ENCODE assay signal across 8 cellular contexts in the genomic region with DNA sequence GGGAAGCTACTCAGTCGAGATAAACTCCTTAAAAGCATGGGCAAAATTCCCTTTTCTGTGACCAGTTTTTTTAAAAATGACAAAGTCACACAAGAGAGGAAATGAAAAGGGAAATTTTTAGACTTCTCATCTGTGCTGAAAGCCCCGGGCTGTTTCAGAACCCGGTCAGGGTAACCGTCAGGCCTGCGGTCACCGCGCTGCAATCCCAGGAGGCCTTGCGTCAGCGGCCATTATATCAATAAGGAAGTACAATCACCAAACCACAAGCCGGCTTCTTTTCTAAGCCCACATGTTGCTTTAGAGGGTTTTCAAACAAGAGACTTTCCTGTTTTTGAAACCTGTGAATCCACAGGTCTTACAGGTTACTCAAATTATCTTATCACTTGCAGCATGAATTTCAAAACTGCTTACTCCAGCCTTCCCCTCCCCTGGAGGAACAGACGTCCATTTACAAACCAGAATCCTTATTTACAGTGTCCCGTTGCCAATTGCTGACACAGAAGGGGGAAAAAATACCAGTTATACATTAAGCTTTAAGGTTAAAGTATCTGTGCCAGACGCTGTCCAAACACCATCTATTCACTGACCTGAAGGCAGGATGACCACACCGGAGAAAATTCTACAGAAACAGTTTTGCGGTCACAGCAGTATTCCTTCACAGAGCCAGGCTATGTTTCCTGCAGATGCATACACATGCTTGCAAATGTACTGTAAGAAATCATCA.
DNase-seq lines count a peak whose midpoint lies in the region; ATAC-seq and TF ChIP-seq lines count a peak whose summit lies in the region.

No MANE protein-coding gene starts in this region.

- H3K36me3 ChIP-seq in colonic mucosa (no peaks in the 10 kb centered on the region), mucosa of descending colon (ENCODE audit: low read depth) (no peaks in the 10 kb centered on the region)

- ATAC-seq in GM21723 (IDR thresholded peaks at IDR 0.05; ENCODE audit: unreplicated experiment) (peak; percentile 85), mucosa of descending colon (peak; percentile 38)
- peak; percentile 81 for ATAC-seq in activated CD4-positive, alpha-beta T cell treated with anti-CD3 and anti-CD28 coated beads for 36 hours

- H3K27me3 Mint-ChIP-seq in activated CD4-positive, alpha-beta T cell treated with anti-CD3 and anti-CD28 coated beads for 36 hours, result no peaks in the 10 kb centered on the region

- no peaks in the 10 kb centered on the region for H3K27me3 ChIP-seq in colonic mucosa

- H3K27ac ChIP-seq in colonic mucosa, result peak overlapping the region; percentile 98
- no peak overlapping the region for H3K27ac ChIP-seq in RWPE1

- peak overlapping the region; percentile 48 to 100 for H3K9ac ChIP-seq in colonic mucosa (ENCODE audit: low read depth in 2 of 2, low read length in 2 of 2)

- H3K4me1 Mint-ChIP-seq in activated CD4-positive, alpha-beta T cell treated with anti-CD3 and anti-CD28 coated beads for 36 hours, result peaks cover 76% of the 10 kb centered on the region

- H3K9me3 ChIP-seq in colonic mucosa, result no peaks in the 10 kb centered on the region
- H3K9me3 ChIP-seq in mucosa of descending colon, result no peaks in the 10 kb centered on the region

- H3K4me3 ChIP-seq in colonic mucosa, result no peak overlapping the region
- H3K4me3 ChIP-seq in mucosa of descending colon, result no peak overlapping the region

- peaks cover 36% of the 10 kb centered on the region for H3K4me1 ChIP-seq in colonic mucosa
- H3K4me1 ChIP-seq in mucosa of descending colon (ENCODE audit: low read depth), result peaks cover 67% of the 10 kb centered on the region

- H3K4me3 Mint-ChIP-seq in activated CD4-positive, alpha-beta T cell treated with anti-CD3 and anti-CD28 coated beads for 36 hours, result peak overlapping the region; percentile 45

- DNase-seq in DMS53 treated with DMSO at 0.1 percent for 48 hours (lab: John Stamatoyannopoulos, UW; ENCODE audit: unreplicated experiment), result peak; percentile 68
- DNase-seq in LHCN-M2 (ENCODE audit: low read depth), result peak; percentile 94
- peak; percentile 96 for DNase-seq in activated CD4-positive, alpha-beta T cell treated with anti-CD3 and anti-CD28 coated beads for 36 hours
- DNase-seq in colonic mucosa, result peak; percentile 91
- peak; percentile 85 to 95 (median 91) for DNase-seq in mucosa of descending colon
- peak; percentile 69 for DNase-seq in stimulated activated CD8-positive, alpha-beta memory T cell treated with anti-CD3 and anti-CD28 coated beads, Interleukin-7, amount 100 ng/mL, for 24 hours (ENCODE audit: low read depth)
- DNase-seq in RWPE1 (ENCODE audit: low spot score), result no peak

- intact Hi-C loops in activated CD4-positive, alpha-beta T cell treated with anti-CD3 and anti-CD28 coated beads for 36 hours (cut with DNase I, micrococcal nuclease), result loop anchor here (1.0 to 10.0 kb wide), 17 partner anchors 17 to 463 kb away; no protein-coding TSS in a partner anchor
- intact Hi-C loops in colonic mucosa (cut with DNase I) (loop anchor here (5.0 kb wide), 2 partner anchors 119 to 361 kb away; no protein-coding TSS in a partner anchor), mucosa of descending colon (cut with DNase I, micrococcal nuclease) (loop anchor here in 1 of 2 donors (5.0 to 10.0 kb wide), 4 partner anchors 119 to 351 kb away; a partner anchor contains a TSS)

- TF ChIP-seq CTCF in colonic mucosa (IDR thresholded peaks at IDR 0.05) (no peak), mucosa of descending colon (IDR thresholded peaks at IDR 0.05) (peak; percentile 6), RWPE1 (conservative IDR thresholded peaks at IDR 0.05; ENCODE audit: low read depth) (no peak)

- POLR2A ChIA-PET in activated CD4-positive, alpha-beta T cell treated with anti-CD3 and anti-CD28 coated beads for 36 hours (lab: Charles Lee), result interaction anchor here (1.0 to 1.5 kb wide), 6 partner anchors 15 to 239 kb away, joined by 3 to 7 read pairs (median 4); no protein-coding TSS in a partner anchor
- POLR2A ChIA-PET in RWPE1 (lab: Yijun Ruan, JAX; ENCODE audit: low non-redundant PET), result interaction anchor here (0.7 kb wide), 1 partner anchor 477 kb away, joined by 3 read pairs; no protein-coding TSS in a partner anchor

- no peaks in the 10 kb centered on the region for H3K9me3 Mint-ChIP-seq in activated CD4-positive, alpha-beta T cell treated with anti-CD3 and anti-CD28 coated beads for 36 hours (ENCODE audit: low read depth)

- CTCF ChIA-PET in activated CD4-positive, alpha-beta T cell treated with anti-CD3 and anti-CD28 coated beads for 36 hours (lab: Charles Lee), result interaction anchor here (0.7 to 1.3 kb wide), 6 partner anchors 15 to 351 kb away, joined by 3 to 4 read pairs (median 3); no protein-coding TSS in a partner anchor
- CTCF ChIA-PET in RWPE1 (lab: Yijun Ruan, JAX), result no interaction called here

- peaks cover 11% of the 10 kb centered on the region for H3K36me3 Mint-ChIP-seq in activated CD4-positive, alpha-beta T cell treated with anti-CD3 and anti-CD28 coated beads for 36 hours (ENCODE audit: low read depth)

- H3K27ac Mint-ChIP-seq in activated CD4-positive, alpha-beta T cell treated with anti-CD3 and anti-CD28 coated beads for 36 hours, result peak overlapping the region; percentile 96
